Comparison of ENCODE assay signal across 8 cellular contexts in the genomic region with DNA sequence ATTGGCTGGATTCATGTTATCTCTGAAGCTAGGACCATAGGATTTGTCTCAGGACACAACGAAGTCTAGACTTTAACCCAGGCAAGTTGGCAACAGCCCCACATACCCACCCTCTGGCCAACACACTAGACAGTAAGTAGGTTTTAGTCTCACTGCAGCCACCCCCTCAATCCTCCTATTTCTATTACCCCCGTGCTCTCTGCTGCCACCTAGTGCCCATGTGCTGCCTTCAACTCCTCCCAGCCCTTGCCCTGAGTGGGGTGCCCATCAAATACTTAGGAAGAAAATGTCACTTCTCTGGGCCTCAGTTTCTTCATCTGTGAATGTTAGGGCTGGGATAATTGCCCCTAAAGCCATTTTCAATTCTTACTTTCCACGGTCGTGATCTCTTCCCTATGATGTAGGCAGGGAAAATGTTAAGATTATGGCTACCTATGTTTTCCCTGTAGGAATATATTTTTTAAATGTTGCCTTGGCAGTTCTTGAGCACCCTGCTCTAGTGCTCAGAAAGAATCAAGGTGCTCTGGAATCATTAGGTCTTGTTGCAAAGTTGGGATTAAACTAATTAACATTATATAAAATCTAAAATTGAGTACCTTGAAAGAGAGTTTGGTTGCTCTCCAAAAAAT.
DNase-seq lines count a peak whose midpoint lies in the region; ATAC-seq, FAIRE-seq and TF ChIP-seq lines count a peak whose summit lies in the region.

No MANE protein-coding gene starts in this region.

- no peak for FAIRE-seq in D721Med (lab: Jason Lieb, UNC)

- H3K36me3 ChIP-seq in kidney epithelial cell (ENCODE audit: control insufficient read depth, insufficient read depth, low read length) = no peaks in the 10 kb centered on the region

- ATAC-seq in GM18520 (IDR thresholded peaks at IDR 0.05; ENCODE audit: unreplicated experiment) (no peak), GM19035 (IDR thresholded peaks at IDR 0.05; ENCODE audit: unreplicated experiment) (no peak)

- H3K27me3 ChIP-seq in HL-60 (ENCODE audit: insufficient read depth, poor library complexity, severe bottlenecking) = no peaks in the 10 kb centered on the region
- H3K27me3 ChIP-seq in kidney epithelial cell (ENCODE audit: control insufficient read depth, insufficient read depth, low read length) = no peaks in the 10 kb centered on the region

- no peak for DNase-seq in D721Med (ENCODE audit: insufficient read length, low spot score)
- peak in 1 of 2 experiments; percentile 33 for DNase-seq in HL-60 (ENCODE audit: low read depth in 1 of 2, low spot score in 1 of 2)
- peak; percentile 37 to 45 for DNase-seq in activated CD4-positive, alpha-beta T cell treated with anti-CD3 and anti-CD28 coated beads, Interleukin-2, amount 50 U/mL, for 48 hours
- no peak for DNase-seq in kidney epithelial cell (ENCODE audit: low read depth)
- DNase-seq in HuH-7.5 (ENCODE audit: low spot score) = no peak
- no peak for DNase-seq in NCI-H187 treated with DMSO at 0.1 percent for 48 hours (lab: John Stamatoyannopoulos, UW)

- no peak overlapping the region for H3K27ac ChIP-seq in HL-60 (replicated peaks)

- peak; percentile 68 for TF ChIP-seq CTCF in D721Med (IDR thresholded peaks at IDR 0.05; ENCODE audit: insufficient read depth, missing control alignments)
- peak; percentile 78 for TF ChIP-seq CTCF in HL-60 (IDR thresholded peaks at IDR 0.05; ENCODE audit: insufficient read depth, low read length)
- peak; percentile 60 for TF ChIP-seq CTCF in kidney epithelial cell (IDR thresholded peaks at IDR 0.05; ENCODE audit: insufficient read depth, low read length, poor library complexity, severe bottlenecking)

- H3K4me3 ChIP-seq in HL-60 (replicated peaks; ENCODE audit: insufficient read depth, low read length) (no peak overlapping the region), kidney epithelial cell (ENCODE audit: low read depth, low read length) (no peak overlapping the region)

Comparison
In these comparisons a context has a peak if more than half of its experiments do, and no peak if none do; other contexts are left out.
1. DNase-seq: peak in activated CD4-positive, alpha-beta T cell treated with anti-CD3 and anti-CD28 coated beads, Interleukin-2, amount 50 U/mL, for 48 hours (2 of 2); none in D721Med (single experiment), kidney epithelial cell (single experiment), HuH-7.5 (single experiment) and NCI-H187 treated with DMSO at 0.1 percent for 48 hours (single experiment).
2. Peak in every context shown above with its lines, with median percentiles within 50 percentile points of each other: CTCF ChIP-seq.